8 cellular contexts compared by ENCODE assay signal in genomic region chr4:41661447-41662076, GRCh38.
A peak's percentile ranks its signal among the peaks of the same experiment; 100 is the strongest.
DNase-seq lines count a peak whose midpoint lies in the region; ATAC-seq, FAIRE-seq and TF ChIP-seq lines count a peak whose summit lies in the region.

No MANE protein-coding gene starts in this region.

- FAIRE-seq in frontal cortex (lab: Jason Lieb, UNC), result peak; percentile 70
- peak; percentile 87 for FAIRE-seq in pancreas (lab: Jason Lieb, UNC)

- peak; percentile 34 for DNase-seq in SIG-M5 treated with dmso at 0.1 percent for 504 hours (lab: John Stamatoyannopoulos, UW; ENCODE audit: unreplicated experiment)
- DNase-seq in SIG-M5 (lab: John Stamatoyannopoulos, UW), result no peak
- peak; percentile 29 for DNase-seq in NCI-H774 (lab: John Stamatoyannopoulos, UW)
- DNase-seq in activated T-cell treated with anti-CD3 and anti-CD28 coated beads for 48 hours (ENCODE audit: low read depth), result peak; percentile 14
- DNase-seq in frontal cortex (ENCODE audit: low spot score in 2 of 2), result peak; percentile 18 to 22
- DNase-seq in pancreas, result peak in 5 of 6 donors; percentile 18 to 74 (median 45)

- no peaks in the 10 kb centered on the region for H3K36me3 ChIP-seq in pancreas

- ATAC-seq in HG02884 (IDR thresholded peaks at IDR 0.05; ENCODE audit: unreplicated experiment) (peak; percentile 76), pancreas (peak; percentile 50 to 92 (median 89)), GM19023 (IDR thresholded peaks at IDR 0.05; ENCODE audit: unreplicated experiment) (no peak)

- H3K27ac ChIP-seq in pancreas, result no peak overlapping the region

- peak; percentile 87 to 95 (median 92) for TF ChIP-seq CTCF in pancreas (IDR thresholded peaks at IDR 0.05)

- H3K27me3 ChIP-seq in pancreas, result peaks cover 0 to 6% (median 0%) of the 10 kb centered on the region in 4 donors

- H3K4me3 ChIP-seq in pancreas, result no peak overlapping the region

- no peaks in the 10 kb centered on the region for H3K9me3 ChIP-seq in pancreas

- no peaks in the 10 kb centered on the region for H3K4me1 ChIP-seq in pancreas

- intact Hi-C loops in pancreas (cut with DNase I), result loop anchor here in 1 of 3 donors (10.0 kb wide), 1 partner anchor 377 kb away; no protein-coding TSS in a partner anchor

- WGBS in pancreas, 2 donors, result 33 to 41% methylated on average over 6 of the region's 6 CpGs
